In genomic region chr16:75580-76501, GRCh38 we compare ENCODE assay signal across 1 cellular context.
A peak's percentile ranks its signal among the peaks of the same experiment; 100 is the strongest.
TF ChIP-seq lines count a peak whose summit lies in the region.

No MANE protein-coding gene starts in this region.

TF ChIP-seq in HepG2, 621 proteins besides CTCF, POLR2A, EP300 and RAD21 (continued from another document):
- TF ChIP-seq, protein P1, sequence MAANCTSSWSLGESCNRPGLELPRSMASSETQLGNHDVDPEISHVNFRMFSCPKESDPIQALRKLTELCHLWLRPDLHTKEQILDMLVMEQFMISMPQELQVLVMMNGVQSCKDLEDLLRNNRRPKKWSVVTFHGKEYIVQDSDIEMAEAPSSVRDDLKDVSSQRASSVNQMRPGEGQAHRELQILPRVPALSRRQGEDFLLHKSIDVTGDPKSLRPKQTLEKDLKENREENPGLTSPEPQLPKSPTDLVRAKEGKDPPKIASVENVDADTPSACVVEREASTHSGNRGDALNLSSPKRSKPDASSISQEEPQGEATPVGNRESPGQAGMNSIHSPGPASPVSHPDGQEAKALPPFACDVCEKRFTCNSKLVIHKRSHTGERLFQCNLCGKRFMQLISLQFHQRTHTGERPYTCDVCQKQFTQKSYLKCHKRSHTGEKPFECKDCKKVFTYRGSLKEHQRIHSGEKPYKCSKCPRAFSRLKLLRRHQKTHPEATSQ (CRISPR knock-in tag; IDR thresholded peaks at IDR 0.05; ENCODE audit: borderline replicate concordance): peak; percentile 85
- TF ChIP-seq ELF1 (CRISPR knock-in tag; IDR thresholded peaks at IDR 0.05) (peak; percentile 95), FOXP1 (IDR thresholded peaks at IDR 0.05) (no peak), FOXP1 (CRISPR knock-in tag; IDR thresholded peaks at IDR 0.05) (no peak), CEBPG (CRISPR knock-in tag; IDR thresholded peaks at IDR 0.05) (peak; percentile 98), RFX3 (CRISPR knock-in tag; IDR thresholded peaks at IDR 0.05) (no peak), ZNF746 (CRISPR knock-in tag; IDR thresholded peaks at IDR 0.05) (peak; percentile 50; the same call in 1 of the 2 replicates), SRF (IDR thresholded peaks at IDR 0.05; ENCODE audit: low read depth, low read length) (no peak), CCAR2 (optimal IDR thresholded peaks at IDR 0.05; ENCODE audit: low read depth, low read length) (no peak), ELF3 (CRISPR knock-in tag; IDR thresholded peaks at IDR 0.05) (peak; percentile 93), POGZ (CRISPR knock-in tag; IDR thresholded peaks at IDR 0.05) (peak; percentile 14; the same call in 1 of the 2 replicates), U2AF1 (optimal IDR thresholded peaks at IDR 0.05; ENCODE audit: low read depth, low read length) (no peak), LCORL (IDR thresholded peaks at IDR 0.05) (no peak), LCORL (CRISPR knock-in tag; IDR thresholded peaks at IDR 0.05) (peak; percentile 61; the same call in 1 of the 2 replicates)
- TF ChIP-seq, protein P2, sequence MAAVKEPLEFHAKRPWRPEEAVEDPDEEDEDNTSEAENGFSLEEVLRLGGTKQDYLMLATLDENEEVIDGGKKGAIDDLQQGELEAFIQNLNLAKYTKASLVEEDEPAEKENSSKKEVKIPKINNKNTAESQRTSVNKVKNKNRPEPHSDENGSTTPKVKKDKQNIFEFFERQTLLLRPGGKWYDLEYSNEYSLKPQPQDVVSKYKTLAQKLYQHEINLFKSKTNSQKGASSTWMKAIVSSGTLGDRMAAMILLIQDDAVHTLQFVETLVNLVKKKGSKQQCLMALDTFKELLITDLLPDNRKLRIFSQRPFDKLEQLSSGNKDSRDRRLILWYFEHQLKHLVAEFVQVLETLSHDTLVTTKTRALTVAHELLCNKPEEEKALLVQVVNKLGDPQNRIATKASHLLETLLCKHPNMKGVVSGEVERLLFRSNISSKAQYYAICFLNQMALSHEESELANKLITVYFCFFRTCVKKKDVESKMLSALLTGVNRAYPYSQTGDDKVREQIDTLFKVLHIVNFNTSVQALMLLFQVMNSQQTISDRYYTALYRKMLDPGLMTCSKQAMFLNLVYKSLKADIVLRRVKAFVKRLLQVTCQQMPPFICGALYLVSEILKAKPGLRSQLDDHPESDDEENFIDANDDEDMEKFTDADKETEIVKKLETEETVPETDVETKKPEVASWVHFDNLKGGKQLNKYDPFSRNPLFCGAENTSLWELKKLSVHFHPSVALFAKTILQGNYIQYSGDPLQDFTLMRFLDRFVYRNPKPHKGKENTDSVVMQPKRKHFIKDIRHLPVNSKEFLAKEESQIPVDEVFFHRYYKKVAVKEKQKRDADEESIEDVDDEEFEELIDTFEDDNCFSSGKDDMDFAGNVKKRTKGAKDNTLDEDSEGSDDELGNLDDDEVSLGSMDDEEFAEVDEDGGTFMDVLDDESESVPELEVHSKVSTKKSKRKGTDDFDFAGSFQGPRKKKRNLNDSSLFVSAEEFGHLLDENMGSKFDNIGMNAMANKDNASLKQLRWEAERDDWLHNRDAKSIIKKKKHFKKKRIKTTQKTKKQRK (IDR thresholded peaks at IDR 0.05; ENCODE audit: low read length): no peak
